29 cellular contexts compared by ENCODE assay signal in the genomic region with DNA sequence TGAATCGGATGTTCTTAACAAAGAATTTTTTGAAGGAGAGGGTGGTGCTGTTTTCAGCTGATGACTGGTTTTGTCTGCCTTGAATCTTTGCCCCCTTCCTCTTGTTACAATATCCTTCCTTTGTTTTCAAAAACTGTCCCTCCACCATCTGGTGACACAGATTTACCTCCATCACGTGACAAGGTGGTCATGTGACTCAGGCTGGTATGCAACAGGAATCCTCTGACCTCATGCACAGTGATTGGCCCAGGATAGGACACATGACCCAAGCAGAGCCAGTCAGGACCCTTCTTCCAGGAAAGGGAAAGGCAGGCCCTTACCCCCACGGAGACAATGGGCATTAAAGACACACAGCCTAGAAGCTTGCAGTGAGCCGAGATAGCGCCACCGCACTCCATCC.
DNase-seq lines count a peak whose midpoint lies in the region; ATAC-seq, FAIRE-seq and TF ChIP-seq lines count a peak whose summit lies in the region.
"Had no signal": no experiment of that assay in that cellular context is flagged by ENCODE, and none has a peak within 500 bp of the region (broad histone marks: within the 10 kb centered on the region; RNA-seq: fewer than 3 reads in every experiment).

No MANE protein-coding gene starts in this region.

- no peak for FAIRE-seq in K562 (lab: Jason Lieb, UNC)
- FAIRE-seq: D721Med had no signal

- H4K20me1 ChIP-seq in K562 (replicated peaks; ENCODE audit: control insufficient read depth, insufficient read depth, low read length): no peaks in the 10 kb centered on the region

- CTCF ChIA-PET in Caco-2 (lab: Charles Lee) (interaction anchor here (0.6 kb wide), 1 partner anchor 20 kb away, joined by 3 read pairs; no protein-coding TSS in a partner anchor), K562 (lab: Yijun Ruan, JAX; ENCODE audit: low intra/inter-chr PET ratio) (no interaction called here)

- no peak overlapping the region for H2AFZ ChIP-seq in K562 (ENCODE audit: low read depth, low read length)

- peaks cover 15% of the 10 kb centered on the region for H3K9me3 Mint-ChIP-seq in Caco-2 (ENCODE audit: unreplicated experiment)
- no peaks in the 10 kb centered on the region for H3K9me3 Mint-ChIP-seq in activated T-cell treated with anti-CD3 and anti-CD28 coated beads, Interleukin-2, amount 50 U/mL, for 24 hours

- WGBS in K562 (ENCODE audit: insufficient coverage, low coverage, missing lambda C conversion rate): 0% methylated on average over 6 of the region's 6 CpGs

- TF ChIP-seq CTCF in Caco-2 (IDR thresholded peaks at IDR 0.05; ENCODE audit: insufficient read depth in 1 of 2, low read depth in 1 of 2, low read length in 1 of 2, severe bottlenecking in 1 of 2, unreplicated experiment in 1 of 2) (no peak), K562 (IDR thresholded peaks at IDR 0.05 in 2 of 3, conservative IDR thresholded peaks at IDR 0.05 in 1 of 3; ENCODE audit: insufficient read depth in 2 of 3, low read depth in 1 of 3, low read length in 3 of 3) (no peak)

- no peak overlapping the region for H3K4me2 ChIP-seq in K562 (ENCODE audit: insufficient read depth, low read length)

- H3K9me3 ChIP-seq in Caco-2: 0 out of 2 replicates have a peak, but pooled peaks cover 14% of the 10 kb centered on the region
- no peaks in the 10 kb centered on the region for H3K9me3 ChIP-seq in K562 (replicated peaks; ENCODE audit: control insufficient read depth, insufficient read depth, low read depth, low read length)
- H3K9me3 ChIP-seq: ovary, Peyer's patch had no signal

- TF ChIP-seq RAD21 in K562 (CRISPR knock-in tag; conservative IDR thresholded peaks at IDR 0.05 in 1 of 2, IDR thresholded peaks at IDR 0.05 in 1 of 2): no peak

- no peaks in the 10 kb centered on the region for H3K4me1 Mint-ChIP-seq in Caco-2 (ENCODE audit: low read depth, unreplicated experiment)
- no peaks in the 10 kb centered on the region for H3K4me1 Mint-ChIP-seq in activated T-cell treated with anti-CD3 and anti-CD28 coated beads, Interleukin-2, amount 50 U/mL, for 24 hours (ENCODE audit: low read depth)
- H3K4me1 Mint-ChIP-seq: activated CD8-positive, alpha-beta memory T cell treated with anti-CD3 and anti-CD28 coated beads, Interleukin-2, amount 10 ng/mL, durations not matched to agents 7 days and 5 days; mesothelial cell of epicardium; natural killer cell had no signal

- TF ChIP-seq POLR2A in K562 (conservative IDR thresholded peaks at IDR 0.05): no peak

- no peak overlapping the region for H3K27ac Mint-ChIP-seq in Caco-2 (ENCODE audit: unreplicated experiment)
- H3K27ac Mint-ChIP-seq in activated T-cell treated with anti-CD3 and anti-CD28 coated beads, Interleukin-2, amount 50 U/mL, for 24 hours: no peak overlapping the region
- H3K27ac Mint-ChIP-seq: activated CD8-positive, alpha-beta memory T cell treated with anti-CD3 and anti-CD28 coated beads, Interleukin-2, amount 10 ng/mL, durations not matched to agents 7 days and 5 days; activated naive CD8-positive, alpha-beta T cell; HFFc6; mesothelial cell of epicardium; natural killer cell had no signal

- intact Hi-C loops in Caco-2 (cut with micrococcal nuclease; ENCODE audit: unreplicated experiment) (no loop called here), K562 (cut with micrococcal nuclease) (no loop called here)

- H3K27me3 ChIP-seq in Caco-2 (replicated peaks; ENCODE audit: control insufficient read depth, insufficient read depth, low read length): no peaks in the 10 kb centered on the region
- no peaks in the 10 kb centered on the region for H3K27me3 ChIP-seq in K562 (ENCODE audit: control insufficient read depth in 2 of 2, insufficient read depth in 2 of 2, low read length in 2 of 2)
- H3K27me3 ChIP-seq: cardiac muscle cell, ovary, Peyer's patch had no signal

- H3K36me3 Mint-ChIP-seq in Caco-2 (ENCODE audit: insufficient read depth, unreplicated experiment): no peaks in the 10 kb centered on the region
- no peaks in the 10 kb centered on the region for H3K36me3 Mint-ChIP-seq in activated T-cell treated with anti-CD3 and anti-CD28 coated beads, Interleukin-2, amount 50 U/mL, for 24 hours (ENCODE audit: low read depth)
- H3K36me3 Mint-ChIP-seq: activated CD8-positive, alpha-beta memory T cell treated with anti-CD3 and anti-CD28 coated beads, Interleukin-2, amount 10 ng/mL, durations not matched to agents 7 days and 5 days; activated naive CD8-positive, alpha-beta T cell; natural killer cell had no signal

- no peaks in the 10 kb centered on the region for H3K36me3 ChIP-seq in Caco-2 (ENCODE audit: control insufficient read depth, insufficient read depth, low read length)
- H3K36me3 ChIP-seq in K562 (ENCODE audit: control insufficient read depth, insufficient read depth, low read length): no peaks in the 10 kb centered on the region
- H3K36me3 ChIP-seq: cardiac muscle cell, ovary, Peyer's patch had no signal

- H3K79me2 ChIP-seq in K562 (ENCODE audit: control insufficient read depth, insufficient read depth, low read length): no peaks in the 10 kb centered on the region

- peaks cover 13% of the 10 kb centered on the region for H3K27me3 Mint-ChIP-seq in Caco-2 (ENCODE audit: insufficient read depth, unreplicated experiment)
- H3K27me3 Mint-ChIP-seq in activated T-cell treated with anti-CD3 and anti-CD28 coated beads, Interleukin-2, amount 50 U/mL, for 24 hours: peaks cover 7% of the 10 kb centered on the region
- H3K27me3 Mint-ChIP-seq: activated CD8-positive, alpha-beta memory T cell treated with anti-CD3 and anti-CD28 coated beads, Interleukin-2, amount 10 ng/mL, durations not matched to agents 7 days and 5 days had no signal

- no peak for ATAC-seq in K562
- ATAC-seq: activated CD8-positive, alpha-beta memory T cell treated with anti-CD3 and anti-CD28 coated beads, Interleukin-2, amount 10 ng/mL, durations not matched to agents 7 days and 5 days; left ventricle myocardium superior; natural killer cell had no signal

- BruUV-seq in Caco-2 (replicated peaks; lab: Mats Ljungman, UMichigan): no TSS peak
- BruUV-seq in K562 (replicated peaks; lab: Mats Ljungman, UMichigan): no TSS peak

- H3K27ac ChIP-seq in K562 (ENCODE audit: extremely low read depth, low read depth, low read length): no peak overlapping the region
- H3K27ac ChIP-seq: cardiac muscle cell, coronary artery, ovary, Peyer's patch, SK-N-MC had no signal

- H3K9me1 ChIP-seq in K562 (ENCODE audit: control insufficient read depth, insufficient read depth, low read length): no peaks in the 10 kb centered on the region

- DNase-seq in Caco-2 (peak; percentile 58 to 82), HT1080 (ENCODE audit: low read depth) (peak; percentile 40), NCI-H82 treated with DMSO at 0.1 percent for 48 hours (lab: John Stamatoyannopoulos, UW; ENCODE audit: unreplicated experiment) (peak; percentile 35), K562 (ENCODE audit: extremely low read depth in 1 of 4, low spot score in 3 of 4) (peak in 2 of 4 experiments; percentile 14 to 18), NCI-H146 treated with DMSO at 0.1 percent for 48 hours (lab: John Stamatoyannopoulos, UW; ENCODE audit: unreplicated experiment) (no peak), A172 (ENCODE audit: low spot score) (no peak)
- no peak for DNase-seq in activated naive CD4-positive, alpha-beta T cell (lab: John Stamatoyannopoulos, UW)
- DNase-seq in activated T-cell treated with anti-CD3 and anti-CD28 coated beads, Interleukin-2, amount 50 U/mL, for 24 hours: no peak
- DNase-seq: activated CD4-positive, alpha-beta T cell treated with anti-CD3 and anti-CD28 coated beads for 48 hours; activated CD8-positive, alpha-beta memory T cell treated with anti-CD3 and anti-CD28 coated beads, Interleukin-2, amount 10 ng/mL, durations not matched to agents 7 days and 5 days; aorta; C1 segment of cervical spinal cord; HFFc6; islet precursor cell; left ventricle myocardium superior; natural killer cell; NCI-H1092 treated with DMSO at 0.1 percent for 48 hours; NCI-H2029; NK-92 treated with Interleukin-12 subunit alpha and Interleukin-12 subunit beta, amount 100 ng/mL, for 24 hours; ovary; Peyer's patch; stimulated activated CD4-positive, alpha-beta T cell treated with anti-CD3 and anti-CD28 coated beads, Interleukin-4, amount 100 ng/mL, for 24 hours; stimulated activated naive CD4-positive, alpha-beta T cell had no signal

- in situ Hi-C loops in K562 (cut with MboI): no loop called here

- no peak for TF ChIP-seq EP300 in K562 (IDR thresholded peaks at IDR 0.05; ENCODE audit: low read length)

- POLR2A ChIA-PET in Caco-2 (lab: Charles Lee): no interaction called here
- POLR2A ChIA-PET in K562 (lab: Yijun Ruan, JAX): no interaction called here

- no peak overlapping the region for H3K9ac ChIP-seq in K562 (ENCODE audit: insufficient read depth in 1 of 2, low read depth in 2 of 2, low read length in 2 of 2)

- no peak overlapping the region for H3K4me3 Mint-ChIP-seq in Caco-2 (ENCODE audit: unreplicated experiment)
- no peak overlapping the region for H3K4me3 Mint-ChIP-seq in activated T-cell treated with anti-CD3 and anti-CD28 coated beads, Interleukin-2, amount 50 U/mL, for 24 hours
- H3K4me3 Mint-ChIP-seq: activated CD8-positive, alpha-beta memory T cell treated with anti-CD3 and anti-CD28 coated beads, Interleukin-2, amount 10 ng/mL, durations not matched to agents 7 days and 5 days; activated naive CD8-positive, alpha-beta T cell; HFFc6; mesothelial cell of epicardium; natural killer cell had no signal

- no peak overlapping the region for H3K4me3 ChIP-seq in Caco-2 (ENCODE audit: low read depth, low read length)
- no peak overlapping the region for H3K4me3 ChIP-seq in K562
- H3K4me3 ChIP-seq: cardiac muscle cell, coronary artery, ovary, Peyer's patch, SK-N-MC had no signal

- H3K4me1 ChIP-seq in Caco-2 (no peaks in the 10 kb centered on the region), K562 (replicated peaks in 1 of 2; ENCODE audit: control insufficient read depth in 2 of 2, insufficient read depth in 2 of 2, low read length in 2 of 2) (no peaks in the 10 kb centered on the region)
- H3K4me1 ChIP-seq: Peyer's patch had no signal

TF ChIP-seq in K562, 482 proteins besides CTCF, POLR2A, EP300 and RAD21 (continues in another document):
- peak; percentile 75 for TF ChIP-seq USF2 (CRISPR knock-in tag; IDR thresholded peaks at IDR 0.05)

Comparison
In these comparisons a context has a peak if more than half of its experiments do, and no peak if none do; other contexts are left out.
1. DNase-seq: peak in Caco-2 (2 of 2), HT1080 (single experiment) and NCI-H82 treated with DMSO at 0.1 percent for 48 hours (single experiment); none in NCI-H146 treated with DMSO at 0.1 percent for 48 hours (single experiment), activated naive CD4-positive, alpha-beta T cell (0 of 4), A172 (single experiment) and activated T-cell treated with anti-CD3 and anti-CD28 coated beads, Interleukin-2, amount 50 U/mL, for 24 hours (single experiment).